ENCODE assay signal across 24 cellular contexts in the genomic region with DNA sequence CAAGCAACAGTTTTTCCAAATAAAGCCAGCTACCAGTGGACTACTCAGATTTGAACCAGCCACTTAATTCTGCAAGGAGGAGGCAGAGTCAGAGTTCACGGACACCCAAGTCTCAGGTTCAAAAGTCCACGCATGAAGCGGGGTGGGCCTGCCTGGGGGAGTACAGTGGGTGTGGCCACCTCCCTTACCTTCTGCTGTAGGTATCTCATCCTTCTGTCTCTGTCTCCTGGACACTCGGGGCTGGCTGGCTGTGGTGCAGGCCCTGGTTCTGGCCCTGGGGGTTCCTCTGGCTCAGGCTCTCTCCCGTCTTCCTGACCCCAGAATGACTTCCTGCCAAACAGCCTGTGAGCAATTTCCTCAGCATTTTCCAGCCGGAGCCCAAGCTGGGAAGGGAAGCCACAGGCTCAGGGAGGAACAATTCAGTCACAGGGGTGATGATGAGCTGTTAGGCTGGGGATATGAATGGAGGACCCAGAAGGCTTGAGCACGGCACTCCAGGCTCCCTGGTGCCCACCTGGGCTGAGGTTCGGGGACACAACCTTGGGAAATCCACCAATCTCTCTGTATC.
DNase-seq lines count a peak whose midpoint lies in the region; ATAC-seq and TF ChIP-seq lines count a peak whose summit lies in the region.
"Had no signal": no experiment of that assay in that cellular context is flagged by ENCODE, and none has a peak within 500 bp of the region (broad histone marks: within the 10 kb centered on the region; RNA-seq: fewer than 3 reads in every experiment).

No MANE protein-coding gene starts in this region.

- in situ Hi-C loops in KBM-7 (cut with MboI; ENCODE audit: low pct_unique_long_range_greater_than_20kb, low sequenced_read_pairs), result no loop called here

- peak; percentile 62 for DNase-seq in AG08395 (ENCODE audit: low spot score)
- peak; percentile 79 for DNase-seq in HT1080 (ENCODE audit: low read depth)
- DNase-seq in choroid plexus epithelial cell (ENCODE audit: low read depth), result peak; percentile 29
- no peak for DNase-seq in left lobe of liver (ENCODE audit: low spot score)
- no peak for DNase-seq in DMS153 treated with DMSO at 0.1 percent for 48 hours (lab: John Stamatoyannopoulos, UW; ENCODE audit: unreplicated experiment)
- no peak for DNase-seq in erythroblast (lab: John Stamatoyannopoulos, UW)
- DNase-seq in islet precursor cell, result no peak
- DNase-seq in KBM-7, result no peak
- DNase-seq: activated naive CD4-positive, alpha-beta T cell treated with anti-CD3 and anti-CD28 coated beads for 36 hours; activated T-cell treated with anti-CD3 and anti-CD28 coated beads, Interleukin-2, amount 50 U/mL, for 4 hours; amniotic stem cell; Calu3; effector CD8-positive, alpha-beta T cell; H9; left ventricle myocardium inferior; NCI-H1092; NCI-H1930; NCI-H82; SIG-M5; sigmoid colon; T-helper 1 cell had no signal

- no peak for TF ChIP-seq POLR2A in erythroblast (IDR thresholded peaks at IDR 0.05; ENCODE audit: low read length)

- peak; percentile 45 for ATAC-seq in left lobe of liver
- ATAC-seq: A549; activated T-cell treated with anti-CD3 and anti-CD28 coated beads, Interleukin-2, amount 50 U/mL, for 4 hours had no signal

- H3K4me3 ChIP-seq in choroid plexus epithelial cell (ENCODE audit: low read depth, low read length), result no peak overlapping the region
- H3K4me3 ChIP-seq: A549; BLaER1 treated with 17β-estradiol and CSF1 and Interleukin-3, amounts not matched to agents 10 nM and 100 nM; left ventricle myocardium inferior; sigmoid colon; upper lobe of left lung had no signal

- TF ChIP-seq CTCF in choroid plexus epithelial cell (conservative IDR thresholded peaks at IDR 0.05; ENCODE audit: low read depth, low read length), result no peak

Comparison
In these comparisons a context has a peak if more than half of its experiments do, and no peak if none do; other contexts are left out.
1. DNase-seq: peak in AG08395 (single experiment), HT1080 (single experiment) and choroid plexus epithelial cell (single experiment); none in left lobe of liver (single experiment), DMS153 treated with DMSO at 0.1 percent for 48 hours (single experiment), erythroblast (0 of 2), islet precursor cell (single experiment) and KBM-7 (single experiment).